In the genomic region with DNA sequence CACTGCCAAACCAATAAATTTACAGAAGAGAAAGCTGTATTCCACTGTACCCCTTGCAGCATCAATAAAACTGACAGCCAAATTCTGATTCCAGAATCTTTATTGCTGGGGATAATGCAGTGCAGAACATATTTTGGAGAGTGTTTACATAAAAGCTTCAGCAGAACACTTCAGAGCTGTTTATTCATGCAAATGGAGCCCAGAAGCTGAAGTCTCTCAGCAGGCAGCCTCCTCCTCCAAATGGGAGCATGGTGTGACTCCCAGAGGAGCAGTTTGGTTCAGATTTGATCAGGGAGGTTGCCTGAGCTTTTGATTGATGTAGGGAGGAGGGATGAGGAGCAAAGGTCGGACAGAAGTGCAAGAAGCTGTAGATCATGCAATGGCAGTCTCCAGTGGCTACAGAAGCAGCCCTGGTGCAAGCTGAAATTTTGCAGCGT, we compare ENCODE assay signal across 1 cellular context.
TF ChIP-seq lines count a peak whose summit lies in the region.

No MANE protein-coding gene starts in this region.

TF ChIP-seq in IMR-90, 13 proteins besides CTCF, POLR2A, EP300 and RAD21:
- TF ChIP-seq, protein P1, sequence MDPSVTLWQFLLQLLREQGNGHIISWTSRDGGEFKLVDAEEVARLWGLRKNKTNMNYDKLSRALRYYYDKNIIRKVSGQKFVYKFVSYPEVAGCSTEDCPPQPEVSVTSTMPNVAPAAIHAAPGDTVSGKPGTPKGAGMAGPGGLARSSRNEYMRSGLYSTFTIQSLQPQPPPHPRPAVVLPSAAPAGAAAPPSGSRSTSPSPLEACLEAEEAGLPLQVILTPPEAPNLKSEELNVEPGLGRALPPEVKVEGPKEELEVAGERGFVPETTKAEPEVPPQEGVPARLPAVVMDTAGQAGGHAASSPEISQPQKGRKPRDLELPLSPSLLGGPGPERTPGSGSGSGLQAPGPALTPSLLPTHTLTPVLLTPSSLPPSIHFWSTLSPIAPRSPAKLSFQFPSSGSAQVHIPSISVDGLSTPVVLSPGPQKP (IDR thresholded peaks at IDR 0.05; ENCODE audit: borderline replicate concordance, low read depth, low read length): no peak
- TF ChIP-seq MAZ (IDR thresholded peaks at IDR 0.05; ENCODE audit: borderline replicate concordance, low read depth, low read length) (no peak), NFE2L2 (IDR thresholded peaks at IDR 0.05; ENCODE audit: low read depth, low read length) (no peak), CHD1 (IDR thresholded peaks at IDR 0.05; ENCODE audit: low read depth, low read length) (no peak), CEBPB (IDR thresholded peaks at IDR 0.05; ENCODE audit: low read depth, low read length) (no peak), RCOR1 (IDR thresholded peaks at IDR 0.05; ENCODE audit: insufficient replicate concordance, low read length) (no peak), SMC3 (IDR thresholded peaks at IDR 0.05; ENCODE audit: low read depth, low read length) (no peak), RFX5 (IDR thresholded peaks at IDR 0.05; ENCODE audit: low read depth, low read length) (no peak), MXI1 (IDR thresholded peaks at IDR 0.05; ENCODE audit: borderline replicate concordance, low read depth, low read length) (no peak), BHLHE40 (IDR thresholded peaks at IDR 0.05; ENCODE audit: low read depth, low read length) (no peak), FOS (IDR thresholded peaks at IDR 0.05; ENCODE audit: low read depth, low read length) (no peak), MAFK (IDR thresholded peaks at IDR 0.05; ENCODE audit: low read depth, low read length) (no peak)
- TF ChIP-seq, protein P2, sequence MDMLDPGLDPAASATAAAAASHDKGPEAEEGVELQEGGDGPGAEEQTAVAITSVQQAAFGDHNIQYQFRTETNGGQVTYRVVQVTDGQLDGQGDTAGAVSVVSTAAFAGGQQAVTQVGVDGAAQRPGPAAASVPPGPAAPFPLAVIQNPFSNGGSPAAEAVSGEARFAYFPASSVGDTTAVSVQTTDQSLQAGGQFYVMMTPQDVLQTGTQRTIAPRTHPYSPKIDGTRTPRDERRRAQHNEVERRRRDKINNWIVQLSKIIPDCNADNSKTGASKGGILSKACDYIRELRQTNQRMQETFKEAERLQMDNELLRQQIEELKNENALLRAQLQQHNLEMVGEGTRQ (IDR thresholded peaks at IDR 0.05; ENCODE audit: low read depth, low read length): no peak
